In genomic region chr13:50901701-50902100, GRCh38 we compare ENCODE assay signal across 19 cellular contexts. TPM values are rescaled to one million over a fixed set of nuclear protein-coding genes. Genes with fewer than 3 reads are reported as not detected.
"Had no signal": no experiment of that assay in that cellular context is flagged by ENCODE, and none has a peak within 500 bp of the region (broad histone marks: within the 10 kb centered on the region; RNA-seq: fewer than 3 reads in every experiment).

No MANE protein-coding gene starts in this region.

- H3K27ac ChIP-seq: brain microvascular endothelial cell had no signal

- ATAC-seq: activated T-helper 17 cell treated with anti-CD3 and anti-CD28 coated beads, Interleukin-2, amount 50 U/mL, for 72 hours; PC-3; WTC11 had no signal

- H3K27me3 ChIP-seq: brain microvascular endothelial cell had no signal

- DNase-seq: activated CD4-positive, alpha-beta memory T cell treated with anti-CD3 and anti-CD28 coated beads for 36 hours; activated CD4-positive, alpha-beta T cell treated with anti-CD3 and anti-CD28 coated beads, Interleukin-2, amount 10 ng/mL, durations not matched to agents 7 days and 5 days; activated CD4-positive, CD25-positive, alpha-beta regulatory T cell treated with anti-CD3 and anti-CD28 coated beads, Interleukin-2, amount 50 U/mL, for 72 hours; activated CD8-positive, alpha-beta memory T cell treated with anti-CD3 and anti-CD28 coated beads for 24 hours; activated gamma-delta T cell treated with Interleukin-2 at 50 U/mL for 16 hours; activated naive CD4-positive, alpha-beta T cell treated with anti-CD3 and anti-CD28 coated beads, Interleukin-2, amount 10 ng/mL, durations not matched to agents 7 days and 5 days; activated naive CD8-positive, alpha-beta T cell treated with anti-CD3 and anti-CD28 coated beads for 36 hours; activated T-cell treated with anti-CD3 and anti-CD28 coated beads, Interleukin-2, amount 50 U/mL, for 48 hours; brain microvascular endothelial cell; caudate nucleus; Karpas-422; NCI-H1048; NCI-H1930; NCI-H510A treated with DMSO at 0.1 percent for 48 hours; PC-3; SHP77 treated with DMSO at 0.1 percent for 48 hours had no signal

- H3K36me3 ChIP-seq: brain microvascular endothelial cell had no signal

RNA-seq across cellular contexts. Expression of gene DLEU7, which starts 58.2 kb away (rescaled TPM):
- total RNA-seq: activated CD4-positive, alpha-beta memory T cell treated with anti-CD3 and anti-CD28 coated beads for 36 hours; activated CD4-positive, alpha-beta T cell treated with anti-CD3 and anti-CD28 coated beads, Interleukin-2, amount 10 ng/mL, durations not matched to agents 7 days and 5 days; activated naive CD8-positive, alpha-beta T cell treated with anti-CD3 and anti-CD28 coated beads for 36 hours; activated T-helper 17 cell treated with anti-CD3 and anti-CD28 coated beads, Interleukin-2, amount 50 U/mL, for 72 hours; PC-3; SK-MEL-5 had no signal
